Comparison of ENCODE assay signal across 1 cellular context in the genomic region with DNA sequence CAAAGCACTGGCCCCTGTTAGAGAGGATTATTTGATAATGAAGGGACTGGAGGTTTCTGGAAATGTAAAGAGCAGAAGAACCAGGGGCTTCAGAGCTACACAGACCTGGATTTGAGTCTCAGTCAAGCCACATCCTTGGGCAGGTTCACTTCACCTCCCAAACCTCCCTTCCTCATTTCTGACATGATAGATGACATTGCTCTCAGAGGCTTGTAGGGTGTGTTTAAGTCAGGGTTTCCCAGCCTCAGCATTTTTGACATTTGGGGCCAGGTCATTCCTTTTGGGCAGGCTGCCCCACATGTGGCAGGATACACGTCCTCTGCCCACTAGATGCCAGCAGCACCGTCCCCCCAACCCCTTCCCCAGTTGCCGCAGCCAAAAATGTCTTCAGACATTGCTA.
TF ChIP-seq lines count a peak whose summit lies in the region.

No MANE protein-coding gene starts in this region.

TF ChIP-seq in K562, 482 proteins besides CTCF, POLR2A, EP300 and RAD21 (continued from another document):
- TF ChIP-seq STAT6 (CRISPR knock-in tag; IDR thresholded peaks at IDR 0.05) = no peak
- no peak for TF ChIP-seq ARID2 (IDR thresholded peaks at IDR 0.05)
- peak; percentile 52 for TF ChIP-seq MEIS2 (IDR thresholded peaks at IDR 0.05; ENCODE audit: partially characterized antibody)
- TF ChIP-seq, protein P1, sequence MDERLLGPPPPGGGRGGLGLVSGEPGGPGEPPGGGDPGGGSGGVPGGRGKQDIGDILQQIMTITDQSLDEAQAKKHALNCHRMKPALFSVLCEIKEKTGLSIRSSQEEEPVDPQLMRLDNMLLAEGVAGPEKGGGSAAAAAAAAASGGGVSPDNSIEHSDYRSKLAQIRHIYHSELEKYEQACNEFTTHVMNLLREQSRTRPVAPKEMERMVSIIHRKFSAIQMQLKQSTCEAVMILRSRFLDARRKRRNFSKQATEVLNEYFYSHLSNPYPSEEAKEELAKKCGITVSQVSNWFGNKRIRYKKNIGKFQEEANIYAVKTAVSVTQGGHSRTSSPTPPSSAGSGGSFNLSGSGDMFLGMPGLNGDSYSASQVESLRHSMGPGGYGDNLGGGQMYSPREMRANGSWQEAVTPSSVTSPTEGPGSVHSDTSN (CRISPR knock-in tag; IDR thresholded peaks at IDR 0.05; ENCODE audit: low read depth) = no peak
- TF ChIP-seq, protein P1 (tag; conservative IDR thresholded peaks at IDR 0.05; ENCODE audit: low read depth) = peak; percentile 63
- no peak for TF ChIP-seq ZNF655 (CRISPR knock-in tag; IDR thresholded peaks at IDR 0.05)
- peak; percentile 26; the same call in 1 of the 2 replicates for TF ChIP-seq SPI1 (IDR thresholded peaks at IDR 0.05; ENCODE audit: borderline replicate concordance, low read depth, low read length)
- no peak for TF ChIP-seq POLR2G (IDR thresholded peaks at IDR 0.05; ENCODE audit: low read depth, low read length)
